In the genomic region with DNA sequence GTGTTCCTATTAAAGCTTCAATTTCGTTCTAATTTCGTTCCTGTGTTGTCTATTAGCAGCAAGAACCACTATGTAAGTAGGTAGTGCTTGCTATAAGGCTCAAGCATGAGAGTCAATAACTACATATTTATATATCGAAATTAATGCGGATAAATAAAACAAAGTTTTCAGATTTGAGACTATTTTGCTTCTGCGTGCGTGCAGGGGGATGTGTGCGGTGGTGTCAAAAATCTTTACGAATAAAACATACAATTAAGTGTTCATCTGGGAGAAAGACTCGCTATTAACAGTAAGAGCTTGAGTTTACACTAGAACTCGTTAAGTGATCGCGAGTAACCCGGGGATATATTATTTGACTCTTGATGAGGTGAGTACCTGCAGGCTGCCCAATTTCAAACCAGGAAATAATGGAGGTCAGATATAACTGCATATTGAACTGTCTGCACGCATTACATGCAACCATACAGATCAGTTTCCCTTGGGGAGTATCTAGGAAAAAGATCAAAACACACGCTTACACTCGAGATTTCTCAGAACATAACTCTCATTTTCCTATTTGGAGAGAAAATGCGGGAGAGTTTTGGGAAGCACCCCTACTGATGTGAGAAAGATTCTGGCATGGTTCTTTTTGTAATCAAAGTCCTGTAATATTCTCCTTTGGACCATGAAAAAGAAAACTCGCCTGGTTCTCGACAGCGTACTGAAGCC, we compare ENCODE assay signal across 1 cellular context.
TF ChIP-seq lines count a peak whose summit lies in the region.

No MANE protein-coding gene starts in this region.

TF ChIP-seq in A549, 52 proteins besides CTCF, POLR2A, EP300 and RAD21 (continued from another document):
- no peak for TF ChIP-seq MAZ (IDR thresholded peaks at IDR 0.05; ENCODE audit: borderline replicate concordance, low read depth, low read length)
- TF ChIP-seq, protein P1, sequence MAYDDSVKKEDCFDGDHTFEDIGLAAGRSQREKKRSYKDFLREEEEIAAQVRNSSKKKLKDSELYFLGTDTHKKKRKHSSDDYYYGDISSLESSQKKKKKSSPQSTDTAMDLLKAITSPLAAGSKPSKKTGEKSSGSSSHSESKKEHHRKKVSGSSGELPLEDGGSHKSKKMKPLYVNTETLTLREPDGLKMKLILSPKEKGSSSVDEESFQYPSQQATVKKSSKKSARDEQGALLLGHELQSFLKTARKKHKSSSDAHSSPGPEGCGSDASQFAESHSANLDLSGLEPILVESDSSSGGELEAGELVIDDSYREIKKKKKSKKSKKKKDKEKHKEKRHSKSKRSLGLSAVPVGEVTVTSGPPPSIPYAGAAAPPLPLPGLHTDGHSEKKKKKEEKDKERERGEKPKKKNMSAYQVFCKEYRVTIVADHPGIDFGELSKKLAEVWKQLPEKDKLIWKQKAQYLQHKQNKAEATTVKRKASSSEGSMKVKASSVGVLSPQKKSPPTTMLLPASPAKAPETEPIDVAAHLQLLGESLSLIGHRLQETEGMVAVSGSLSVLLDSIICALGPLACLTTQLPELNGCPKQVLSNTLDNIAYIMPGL (CRISPR knock-in tag; IDR thresholded peaks at IDR 0.05; ENCODE audit: borderline replicate concordance), result no peak
- TF ChIP-seq PHF8 (IDR thresholded peaks at IDR 0.05; ENCODE audit: borderline replicate concordance, low read depth), result no peak
- no peak for TF ChIP-seq TFCP2L1 (CRISPR knock-in tag; IDR thresholded peaks at IDR 0.05)
- TF ChIP-seq JUN (IDR thresholded peaks at IDR 0.05), result no peak
- TF ChIP-seq PBX3 (IDR thresholded peaks at IDR 0.05), result no peak
- TF ChIP-seq MYC (IDR thresholded peaks at IDR 0.05; ENCODE audit: borderline replicate concordance, low read length), result no peak
- no peak for TF ChIP-seq RFX5 (IDR thresholded peaks at IDR 0.05)
- no peak for TF ChIP-seq JUNB (IDR thresholded peaks at IDR 0.05)
- TF ChIP-seq KDM5A (IDR thresholded peaks at IDR 0.05), result no peak; the same call in 1 of the 2 replicates
